ENCODE assay signal across 1 cellular context in the genomic region with DNA sequence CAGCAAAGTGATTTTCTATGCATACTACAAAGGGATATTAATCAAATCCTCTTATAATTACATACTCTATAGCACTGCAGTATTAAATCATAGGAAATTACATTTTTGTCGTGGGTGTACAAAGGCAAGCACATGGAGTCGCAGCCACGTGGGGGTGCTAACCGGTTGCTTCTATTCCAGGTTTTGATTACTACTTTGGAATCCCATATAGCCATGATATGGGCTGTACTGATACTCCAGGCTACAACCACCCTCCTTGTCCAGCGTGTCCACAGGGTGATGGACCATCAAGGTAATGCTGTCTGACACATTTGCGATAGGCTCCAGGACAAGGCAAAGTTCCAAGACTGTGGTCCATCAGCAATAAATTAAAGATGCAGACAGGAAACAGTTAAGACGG.
TF ChIP-seq lines count a peak whose summit lies in the region.

No MANE protein-coding gene starts in this region.

TF ChIP-seq in WTC11, 78 proteins besides CTCF, POLR2A, EP300 and RAD21 (continued from another document):
- TF ChIP-seq, protein P1, sequence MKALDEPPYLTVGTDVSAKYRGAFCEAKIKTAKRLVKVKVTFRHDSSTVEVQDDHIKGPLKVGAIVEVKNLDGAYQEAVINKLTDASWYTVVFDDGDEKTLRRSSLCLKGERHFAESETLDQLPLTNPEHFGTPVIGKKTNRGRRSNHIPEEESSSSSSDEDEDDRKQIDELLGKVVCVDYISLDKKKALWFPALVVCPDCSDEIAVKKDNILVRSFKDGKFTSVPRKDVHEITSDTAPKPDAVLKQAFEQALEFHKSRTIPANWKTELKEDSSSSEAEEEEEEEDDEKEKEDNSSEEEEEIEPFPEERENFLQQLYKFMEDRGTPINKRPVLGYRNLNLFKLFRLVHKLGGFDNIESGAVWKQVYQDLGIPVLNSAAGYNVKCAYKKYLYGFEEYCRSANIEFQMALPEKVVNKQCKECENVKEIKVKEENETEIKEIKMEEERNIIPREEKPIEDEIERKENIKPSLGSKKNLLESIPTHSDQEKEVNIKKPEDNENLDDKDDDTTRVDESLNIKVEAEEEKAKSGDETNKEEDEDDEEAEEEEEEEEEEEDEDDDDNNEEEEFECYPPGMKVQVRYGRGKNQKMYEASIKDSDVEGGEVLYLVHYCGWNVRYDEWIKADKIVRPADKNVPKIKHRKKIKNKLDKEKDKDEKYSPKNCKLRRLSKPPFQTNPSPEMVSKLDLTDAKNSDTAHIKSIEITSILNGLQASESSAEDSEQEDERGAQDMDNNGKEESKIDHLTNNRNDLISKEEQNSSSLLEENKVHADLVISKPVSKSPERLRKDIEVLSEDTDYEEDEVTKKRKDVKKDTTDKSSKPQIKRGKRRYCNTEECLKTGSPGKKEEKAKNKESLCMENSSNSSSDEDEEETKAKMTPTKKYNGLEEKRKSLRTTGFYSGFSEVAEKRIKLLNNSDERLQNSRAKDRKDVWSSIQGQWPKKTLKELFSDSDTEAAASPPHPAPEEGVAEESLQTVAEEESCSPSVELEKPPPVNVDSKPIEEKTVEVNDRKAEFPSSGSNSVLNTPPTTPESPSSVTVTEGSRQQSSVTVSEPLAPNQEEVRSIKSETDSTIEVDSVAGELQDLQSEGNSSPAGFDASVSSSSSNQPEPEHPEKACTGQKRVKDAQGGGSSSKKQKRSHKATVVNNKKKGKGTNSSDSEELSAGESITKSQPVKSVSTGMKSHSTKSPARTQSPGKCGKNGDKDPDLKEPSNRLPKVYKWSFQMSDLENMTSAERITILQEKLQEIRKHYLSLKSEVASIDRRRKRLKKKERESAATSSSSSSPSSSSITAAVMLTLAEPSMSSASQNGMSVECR (CRISPR knock-in tag; IDR thresholded peaks at IDR 0.05; ENCODE audit: borderline replicate concordance): no peak
- TF ChIP-seq NFYB (CRISPR knock-in tag; conservative IDR thresholded peaks at IDR 0.05; ENCODE audit: low read depth) (no peak), SP1 (CRISPR knock-in tag; conservative IDR thresholded peaks at IDR 0.05) (no peak), TCF7 (CRISPR knock-in tag; IDR thresholded peaks at IDR 0.05; ENCODE audit: low read depth) (no peak), KAT7 (CRISPR knock-in tag; IDR thresholded peaks at IDR 0.05; ENCODE audit: borderline replicate concordance) (no peak), ZNF416 (CRISPR knock-in tag; IDR thresholded peaks at IDR 0.05) (no peak)
- TF ChIP-seq, protein P2, sequence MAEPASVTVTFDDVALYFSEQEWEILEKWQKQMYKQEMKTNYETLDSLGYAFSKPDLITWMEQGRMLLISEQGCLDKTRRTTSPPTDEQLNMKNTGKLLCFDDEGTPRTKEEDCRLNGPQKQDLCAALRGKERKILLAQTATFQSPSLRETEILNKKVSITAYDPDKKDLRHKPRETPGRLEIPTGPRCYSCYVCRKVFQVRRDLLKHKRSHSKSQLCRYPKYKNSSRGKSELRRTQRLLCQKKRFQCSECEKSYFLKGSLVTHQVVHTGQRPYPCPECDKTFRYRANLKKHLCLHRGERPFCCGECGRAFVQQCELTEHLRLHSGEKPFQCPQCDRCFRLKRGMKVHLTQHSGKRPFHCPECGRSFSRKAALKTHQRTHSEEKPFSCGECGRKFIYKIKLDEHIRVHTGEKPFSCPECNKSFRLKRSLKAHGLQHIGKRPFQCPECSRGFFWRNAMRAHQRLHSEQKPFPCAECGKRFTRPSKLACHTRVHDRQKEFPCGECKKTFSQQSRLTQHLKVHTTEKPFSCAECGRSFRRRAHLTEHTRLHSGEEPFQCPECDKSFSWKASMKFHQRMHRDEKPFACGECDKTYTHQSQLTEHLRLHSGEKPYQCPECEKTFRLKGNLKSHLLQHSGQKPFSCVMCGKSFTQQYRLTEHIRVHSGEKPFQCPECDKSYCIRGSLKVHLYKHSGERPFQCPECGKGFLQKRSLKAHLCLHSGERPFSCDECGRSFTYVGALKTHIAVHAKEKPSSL (CRISPR knock-in tag; conservative IDR thresholded peaks at IDR 0.05): no peak
- TF ChIP-seq, protein P3, sequence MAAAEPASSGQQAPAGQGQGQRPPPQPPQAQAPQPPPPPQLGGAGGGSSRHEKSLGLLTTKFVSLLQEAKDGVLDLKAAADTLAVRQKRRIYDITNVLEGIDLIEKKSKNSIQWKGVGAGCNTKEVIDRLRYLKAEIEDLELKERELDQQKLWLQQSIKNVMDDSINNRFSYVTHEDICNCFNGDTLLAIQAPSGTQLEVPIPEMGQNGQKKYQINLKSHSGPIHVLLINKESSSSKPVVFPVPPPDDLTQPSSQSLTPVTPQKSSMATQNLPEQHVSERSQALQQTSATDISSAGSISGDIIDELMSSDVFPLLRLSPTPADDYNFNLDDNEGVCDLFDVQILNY (CRISPR knock-in tag; IDR thresholded peaks at IDR 0.05): no peak
